ENCODE assay signal across 26 cellular contexts in the genomic region with DNA sequence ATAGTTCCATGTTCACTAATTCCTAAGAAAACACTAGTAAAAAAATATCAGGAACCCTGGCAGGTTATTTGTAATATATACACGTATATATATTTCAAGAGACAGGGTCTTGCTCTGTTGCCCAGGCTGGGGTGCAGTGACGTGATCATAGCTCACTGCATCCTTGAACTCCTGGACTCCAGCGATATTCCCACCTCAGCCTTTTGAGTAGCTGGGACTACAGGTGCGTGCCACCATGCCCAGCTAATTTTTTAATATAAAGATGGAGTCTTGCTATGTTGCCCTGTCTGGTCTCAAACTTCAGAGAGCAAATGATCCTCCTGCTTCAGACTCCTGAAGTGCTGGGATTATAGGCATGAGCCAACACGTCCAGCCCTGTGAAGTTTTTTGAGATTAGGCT. TPM values are rescaled to one million over a fixed set of nuclear protein-coding genes. Genes with fewer than 3 reads are reported as not detected.
DNase-seq lines count a peak whose midpoint lies in the region; ATAC-seq, FAIRE-seq and TF ChIP-seq lines count a peak whose summit lies in the region.
"Had no signal": no experiment of that assay in that cellular context is flagged by ENCODE, and none has a peak within 500 bp of the region (broad histone marks: within the 10 kb centered on the region; RNA-seq: fewer than 3 reads in every experiment).

No MANE protein-coding gene starts in this region.

- BruUV-seq in HepG2 (replicated peaks; lab: Mats Ljungman, UMichigan): no TSS peak

- H3K4me3 ChIP-seq in HepG2 (replicated peaks in 1 of 3; ENCODE audit: insufficient read depth in 1 of 3, low read depth in 2 of 3, low read length in 3 of 3) (no peak overlapping the region), right lobe of liver (no peak overlapping the region), lower lobe of right lung (peak overlapping the region; percentile 9)
- H3K4me3 ChIP-seq: BLaER1 treated with 17β-estradiol and CSF1 and Interleukin-3, amounts not matched to agents 10 nM and 100 nM had no signal

- no peaks in the 10 kb centered on the region for H3K27me3 Mint-ChIP-seq in WTC11 (ENCODE audit: low read depth)
- H3K27me3 Mint-ChIP-seq in activated CD4-positive, alpha-beta T cell treated with anti-CD3 and anti-CD28 coated beads, Interleukin-2, amount 10 ng/mL, durations not matched to agents 24 days and 14 days: no peaks in the 10 kb centered on the region
- H3K27me3 Mint-ChIP-seq in natural killer cell (ENCODE audit: low read depth in 2 of 2): peaks cover 8 to 12% of the 10 kb centered on the region in 2 donors
- H3K27me3 Mint-ChIP-seq: CD4-positive, alpha-beta T cell had no signal

- TF ChIP-seq CTCF in HepG2 (CRISPR knock-in tag; IDR thresholded peaks at IDR 0.05) (no peak), right lobe of liver (IDR thresholded peaks at IDR 0.05) (no peak), WTC11 (IDR thresholded peaks at IDR 0.05) (no peak), lower lobe of right lung (IDR thresholded peaks at IDR 0.05) (no peak), natural killer cell (IDR thresholded peaks at IDR 0.05) (no peak)

- DNase-seq in HepG2 (ENCODE audit: low spot score): no peak
- no peak for DNase-seq in right lobe of liver
- DNase-seq in WTC11 (ENCODE audit: low spot score): no peak
- DNase-seq in lower lobe of right lung: no peak
- no peak for DNase-seq in H54 (ENCODE audit: insufficient read length, low spot score)
- no peak for DNase-seq in activated CD4-positive, alpha-beta T cell treated with anti-CD3 and anti-CD28 coated beads, Interleukin-2, amount 10 ng/mL, durations not matched to agents 24 days and 14 days
- no peak for DNase-seq in natural killer cell
- no peak for DNase-seq in foreskin melanocyte
- DNase-seq: ACHN; AML-193; BE2C; CD4-positive, alpha-beta T cell; CD8-positive, alpha-beta memory T cell; DMS53; DMS79 treated with DMSO at 0.1 percent for 48 hours; GOT3; H9; HFFc6 had no signal

- H3K9me3 Mint-ChIP-seq in WTC11 (no peaks in the 10 kb centered on the region), natural killer cell (no peaks in the 10 kb centered on the region)
- H3K9me3 Mint-ChIP-seq in activated CD4-positive, alpha-beta T cell treated with anti-CD3 and anti-CD28 coated beads, Interleukin-2, amount 10 ng/mL, durations not matched to agents 24 days and 14 days: no peaks in the 10 kb centered on the region
- H3K9me3 Mint-ChIP-seq: CD14-positive monocyte; CD4-positive, alpha-beta T cell; H9; HFFc6 had no signal

- no peaks in the 10 kb centered on the region for H3K79me2 ChIP-seq in HepG2 (ENCODE audit: insufficient read depth, low read length)

- H3K27me3 ChIP-seq in HepG2 (ENCODE audit: control insufficient read depth in 1 of 2, insufficient read depth in 2 of 2, low read length in 2 of 2): peaks cover 2 to 4% of the 10 kb centered on the region in 2 experiments; a peak in 2 of 5 replicates
- H3K27me3 ChIP-seq in right lobe of liver: no peaks in the 10 kb centered on the region
- H3K27me3 ChIP-seq in lower lobe of right lung (ENCODE audit: low read depth): no peaks in the 10 kb centered on the region
- H3K27me3 ChIP-seq: BLaER1 treated with 17β-estradiol and CSF1 and Interleukin-3, amounts not matched to agents 10 nM and 100 nM had no signal

- FAIRE-seq in HepG2 (lab: Jason Lieb, UNC) (no peak), H54 (lab: Jason Lieb, UNC) (no peak)
- FAIRE-seq: A204.1, GM12892 had no signal

- H3K4me2 ChIP-seq in HepG2 (ENCODE audit: low read depth, low read length): no peak overlapping the region

- H3K4me1 ChIP-seq in HepG2 (ENCODE audit: insufficient read depth, low read length) (peaks cover 11% of the 10 kb centered on the region), right lobe of liver (no peaks in the 10 kb centered on the region), lower lobe of right lung (peaks cover 29% of the 10 kb centered on the region)
- H3K4me1 ChIP-seq: BE2C had no signal

- no peak overlapping the region for H3K9ac ChIP-seq in HepG2 (ENCODE audit: insufficient read depth, low read depth, low read length)
- H3K9ac ChIP-seq: BLaER1 treated with 17β-estradiol and CSF1 and Interleukin-3, amounts not matched to agents 10 nM and 100 nM had no signal

- ATAC-seq in HepG2 (no peak), right lobe of liver (no peak), WTC11 (no peak), lower lobe of right lung (no peak), natural killer cell (no peak)
- ATAC-seq: HCT116 had no signal

- intact Hi-C loops in HepG2 (cut with micrococcal nuclease; ENCODE audit: unreplicated experiment): no loop called here
- intact Hi-C loops in right lobe of liver (cut with DNase I): no loop called here
- intact Hi-C loops in lower lobe of right lung (cut with DNase I): no loop called here
- intact Hi-C loops in activated CD4-positive, alpha-beta T cell treated with anti-CD3 and anti-CD28 coated beads, Interleukin-2, amount 10 ng/mL, durations not matched to agents 24 days and 14 days (cut with micrococcal nuclease): no loop called here
- intact Hi-C loops in natural killer cell (cut with micrococcal nuclease): no loop called here

- H3K36me3 Mint-ChIP-seq in WTC11: no peaks in the 10 kb centered on the region
- H3K36me3 Mint-ChIP-seq in activated CD4-positive, alpha-beta T cell treated with anti-CD3 and anti-CD28 coated beads, Interleukin-2, amount 10 ng/mL, durations not matched to agents 24 days and 14 days (ENCODE audit: low read depth): no peaks in the 10 kb centered on the region
- H3K36me3 Mint-ChIP-seq in natural killer cell: no peaks in the 10 kb centered on the region
- H3K36me3 Mint-ChIP-seq: CD14-positive monocyte; CD8-positive, alpha-beta memory T cell had no signal

- 33% methylated on average over 5 of the region's 5 CpGs for WGBS in HepG2 (ENCODE audit: low lambda C conversion rate)
- WGBS in right lobe of liver (ENCODE audit: insufficient coverage, low coverage, low lambda C conversion rate, missing lambda C conversion rate): 66% methylated on average over 5 of the region's 5 CpGs

- no peaks in the 10 kb centered on the region for H4K20me1 ChIP-seq in HepG2 (ENCODE audit: insufficient read depth, low read length)
- H4K20me1 ChIP-seq: BLaER1 treated with 17β-estradiol and CSF1 and Interleukin-3, amounts not matched to agents 10 nM and 100 nM had no signal

- CTCF ChIA-PET in HepG2 (lab: Yijun Ruan, JAX; ENCODE audit: low intra/inter-chr PET ratio, low total read pairs): no interaction called here
- CTCF ChIA-PET in WTC11 (lab: Charles Lee): interaction anchor here (1.2 kb wide), 1 partner anchor 71 kb away, joined by 4 read pairs; no protein-coding TSS in a partner anchor

- no peak overlapping the region for H2AFZ ChIP-seq in HepG2 (ENCODE audit: low read length)

- TF ChIP-seq RAD21 in HepG2 (CRISPR knock-in tag; IDR thresholded peaks at IDR 0.05): no peak

- H3K27ac ChIP-seq in HepG2 (ENCODE audit: extremely low read length, insufficient read depth, low read length) (no peak overlapping the region), right lobe of liver (no peak overlapping the region), lower lobe of right lung (no peak overlapping the region)
- H3K27ac ChIP-seq: 22Rv1; BLaER1 treated with 17β-estradiol and CSF1 and Interleukin-3, amounts not matched to agents 10 nM and 100 nM had no signal

- H3K36me3 ChIP-seq in HepG2 (replicated peaks in 1 of 2; ENCODE audit: control insufficient read depth in 1 of 2, insufficient read depth in 2 of 2, low read length in 2 of 2) (no peaks in the 10 kb centered on the region), right lobe of liver (no peaks in the 10 kb centered on the region), lower lobe of right lung (peaks cover 15% of the 10 kb centered on the region)
- H3K36me3 ChIP-seq: BE2C; BLaER1 treated with 17β-estradiol and CSF1 and Interleukin-3, amounts not matched to agents 10 nM and 100 nM had no signal

- no peak for TF ChIP-seq EP300 in HepG2 (IDR thresholded peaks at IDR 0.05; ENCODE audit: low read depth in 2 of 2, low read length in 2 of 2)
- no peak for TF ChIP-seq EP300 in HepG2 (CRISPR knock-in tag; IDR thresholded peaks at IDR 0.05; ENCODE audit: borderline replicate concordance)

- POLR2A ChIA-PET in HepG2 (lab: Yijun Ruan, JAX) (no interaction called here), WTC11 (lab: Charles Lee) (no interaction called here)

- in situ Hi-C loops in HepG2 (cut with HindIII; ENCODE audit: extremely low pct_ligation_motif_present, low pct_unique_long_range_greater_than_20kb): no loop called here

- H3K4me3 Mint-ChIP-seq in WTC11: no peak overlapping the region
- H3K4me3 Mint-ChIP-seq in activated CD4-positive, alpha-beta T cell treated with anti-CD3 and anti-CD28 coated beads, Interleukin-2, amount 10 ng/mL, durations not matched to agents 24 days and 14 days: no peak overlapping the region
- no peak overlapping the region for H3K4me3 Mint-ChIP-seq in natural killer cell
- H3K4me3 Mint-ChIP-seq: CD14-positive monocyte; CD4-positive, alpha-beta T cell; CD8-positive, alpha-beta memory T cell; H9; HFFc6 had no signal

- H3K9me3 ChIP-seq in HepG2 (ENCODE audit: low read length) (no peaks in the 10 kb centered on the region), right lobe of liver (no peaks in the 10 kb centered on the region), lower lobe of right lung (no peaks in the 10 kb centered on the region)
- H3K9me3 ChIP-seq: BE2C; BLaER1 treated with 17β-estradiol and CSF1 and Interleukin-3, amounts not matched to agents 10 nM and 100 nM had no signal

- TF ChIP-seq POLR2A in HepG2 (IDR thresholded peaks at IDR 0.05; ENCODE audit: insufficient read depth in 1 of 2, low read depth in 2 of 2, low read length in 2 of 2): no peak
- no peak for TF ChIP-seq POLR2A in right lobe of liver (IDR thresholded peaks at IDR 0.05)
- TF ChIP-seq POLR2A in H54 (IDR thresholded peaks at IDR 0.05; ENCODE audit: low read depth, low read length): no peak

- no peak overlapping the region for H3K27ac Mint-ChIP-seq in WTC11
- no peak overlapping the region for H3K27ac Mint-ChIP-seq in activated CD4-positive, alpha-beta T cell treated with anti-CD3 and anti-CD28 coated beads, Interleukin-2, amount 10 ng/mL, durations not matched to agents 24 days and 14 days
- H3K27ac Mint-ChIP-seq in natural killer cell: no peak overlapping the region
- H3K27ac Mint-ChIP-seq: CD4-positive, alpha-beta T cell; CD8-positive, alpha-beta memory T cell; HFFc6 had no signal

- H3K4me1 Mint-ChIP-seq in WTC11: no peaks in the 10 kb centered on the region
- peaks cover 15% of the 10 kb centered on the region for H3K4me1 Mint-ChIP-seq in activated CD4-positive, alpha-beta T cell treated with anti-CD3 and anti-CD28 coated beads, Interleukin-2, amount 10 ng/mL, durations not matched to agents 24 days and 14 days
- peaks cover 5 to 7% of the 10 kb centered on the region in 2 donors for H3K4me1 Mint-ChIP-seq in natural killer cell
- H3K4me1 Mint-ChIP-seq: H9 had no signal

RNA-seq across cellular contexts. Expression of gene GPRC5A, which starts 16.2 kb away (rescaled TPM):
- 0.24 and 0.27 TPM in 2 replicates for total RNA-seq in HepG2 (2016; rRNA removed; fragmentation: Illumina TruSeq; extraction: Trizol)
- 0.18 TPM in 1 of 2 replicates, not detected in the other for total RNA-seq in HepG2 (2016; cell fraction: cytosol; rRNA removed; fragmentation: Illumina TruSeq; extraction: Trizol; ENCODE audit: low read depth)
- 0.18 and 0.80 TPM in 2 replicates for total RNA-seq in HepG2 (2016; cell fraction: insoluble cytoplasmic fraction; rRNA removed; fragmentation: Illumina TruSeq; extraction: Trizol)
- 0.06 and 0.07 TPM in 2 replicates for total RNA-seq in HepG2 (2016; cell fraction: membrane; rRNA removed; fragmentation: Illumina TruSeq; extraction: Trizol)
- total RNA-seq in HepG2 (2016; cell fraction: nucleus; rRNA removed; fragmentation: Illumina TruSeq; extraction: Trizol): 0.63 and 1.0 TPM in 2 replicates
- 3.0 and 3.3 TPM in 2 replicates for polyA plus RNA-seq in HepG2 (2011; rRNA removed)
- 3.3 TPM in 2 replicates for polyA plus RNA-seq in HepG2 (2011; cell fraction: cytosol; rRNA removed)
- polyA plus RNA-seq in HepG2 (2011; cell fraction: nucleus; rRNA removed): 1.1 and 1.2 TPM in 2 replicates
- polyA plus RNA-seq in HepG2 (2012): 0.38 and 0.91 TPM in 2 replicates
- polyA plus RNA-seq in HepG2 (2016; cell fraction: cytosol; fragmentation: Illumina TruSeq; extraction: Trizol; ENCODE audit: low read depth): 0.05 and 0.16 TPM in 2 replicates
- 0.49 and 0.73 TPM in 2 replicates for polyA plus RNA-seq in HepG2 (2016; cell fraction: insoluble cytoplasmic fraction; fragmentation: Illumina TruSeq; extraction: Trizol; ENCODE audit: low read depth)
- polyA plus RNA-seq in HepG2 (2016; cell fraction: membrane; fragmentation: Illumina TruSeq; extraction: Trizol; ENCODE audit: low read depth): 0.24 and 0.27 TPM in 2 replicates
- polyA plus RNA-seq in HepG2 (2016; cell fraction: nucleus; fragmentation: Illumina TruSeq; extraction: Trizol; ENCODE audit: insufficient read depth, low read depth): 1.00 and 1.3 TPM in 2 replicates
- polyA minus RNA-seq in HepG2 (2011; rRNA and poly(A)+ RNA removed; ENCODE audit: low replicate concordance): 20.8 and 1,453 TPM in 2 replicates
- polyA minus RNA-seq in HepG2 (2011; cell fraction: cytosol; rRNA and poly(A)+ RNA removed): 2.6 and 2.8 TPM in 2 replicates
- 1.1 and 1.4 TPM in 2 replicates for polyA minus RNA-seq in HepG2 (2011; cell fraction: nucleus; rRNA and poly(A)+ RNA removed)
- under 1 TPM; 0.35 to 0.80 (median 0.44) TPM for total RNA-seq in right lobe of liver
- 1.1 to 1.3 TPM (median 1.3 TPM) in 3 replicates for total RNA-seq in WTC11 (2021)
- total RNA-seq in lower lobe of right lung: 482 TPM
- not detected in 2 replicates for total RNA-seq in activated CD4-positive, alpha-beta T cell treated with anti-CD3 and anti-CD28 coated beads, Interleukin-2, amount 10 ng/mL, durations not matched to agents 24 days and 14 days
- under 1 TPM in 2 of 3 donors, not detected in 1; 0.09 to 0.28 TPM for total RNA-seq in natural killer cell
- total RNA-seq: CD8-positive, alpha-beta memory T cell had no signal
- polyA plus RNA-seq: CD14-positive monocyte; CD8-positive, alpha-beta memory T cell had no signal

RNA-seq across cellular contexts. Expression of gene GPRC5D, which starts 44.4 kb away (rescaled TPM):
- total RNA-seq in HepG2 (2016; rRNA removed; fragmentation: Illumina TruSeq; extraction: Trizol) (not detected in 2 replicates), right lobe of liver (not detected), WTC11 (2021) (0.33 TPM in 1 of 3 replicates, not detected in the others), lower lobe of right lung (not detected), natural killer cell (1 to 10 TPM in 1 of 3 donors, not detected in 2; 5.5 TPM)
- total RNA-seq in HepG2 (2016; cell fraction: cytosol; rRNA removed; fragmentation: Illumina TruSeq; extraction: Trizol; ENCODE audit: low read depth): not detected in 2 replicates
- not detected in 2 replicates for total RNA-seq in HepG2 (2016; cell fraction: insoluble cytoplasmic fraction; rRNA removed; fragmentation: Illumina TruSeq; extraction: Trizol)
- total RNA-seq in HepG2 (2016; cell fraction: membrane; rRNA removed; fragmentation: Illumina TruSeq; extraction: Trizol): not detected in 2 replicates
- total RNA-seq in HepG2 (2016; cell fraction: nucleus; rRNA removed; fragmentation: Illumina TruSeq; extraction: Trizol): not detected in 2 replicates
- polyA plus RNA-seq in HepG2 (2011; rRNA removed): not detected in 2 replicates
- polyA plus RNA-seq in HepG2 (2011; cell fraction: cytosol; rRNA removed): 0.12 TPM in 1 of 2 replicates, not detected in the other
- not detected in 2 replicates for polyA plus RNA-seq in HepG2 (2011; cell fraction: nucleus; rRNA removed)
- 0.31 and 0.55 TPM in 2 replicates for polyA plus RNA-seq in HepG2 (2012)
- not detected in 2 replicates for polyA plus RNA-seq in HepG2 (2016; cell fraction: cytosol; fragmentation: Illumina TruSeq; extraction: Trizol; ENCODE audit: low read depth)
- not detected in 2 replicates for polyA plus RNA-seq in HepG2 (2016; cell fraction: insoluble cytoplasmic fraction; fragmentation: Illumina TruSeq; extraction: Trizol; ENCODE audit: low read depth)
- not detected in 2 replicates for polyA plus RNA-seq in HepG2 (2016; cell fraction: membrane; fragmentation: Illumina TruSeq; extraction: Trizol; ENCODE audit: low read depth)
- not detected in 2 replicates for polyA plus RNA-seq in HepG2 (2016; cell fraction: nucleus; fragmentation: Illumina TruSeq; extraction: Trizol; ENCODE audit: insufficient read depth, low read depth)
- polyA minus RNA-seq in HepG2 (2011; rRNA and poly(A)+ RNA removed; ENCODE audit: low replicate concordance): not detected in 2 replicates
- polyA minus RNA-seq in HepG2 (2011; cell fraction: cytosol; rRNA and poly(A)+ RNA removed): not detected in 2 replicates
- not detected in 2 replicates for polyA minus RNA-seq in HepG2 (2011; cell fraction: nucleus; rRNA and poly(A)+ RNA removed)
- total RNA-seq in activated CD4-positive, alpha-beta T cell treated with anti-CD3 and anti-CD28 coated beads, Interleukin-2, amount 10 ng/mL, durations not matched to agents 24 days and 14 days: not detected in 2 replicates
- total RNA-seq: CD4-positive, alpha-beta T cell; CD8-positive, alpha-beta memory T cell; Daoy; G401; H9; HFFc6 had no signal
- polyA plus RNA-seq: CD14-positive monocyte had no signal

Comparison
In these comparisons a context has a peak if more than half of its experiments do, and no peak if none do; other contexts are left out.
1. RNA of gene GPRC5A, which starts 16.2 kb away (total RNA-seq): 482 TPM in lower lobe of right lung (single experiment); 1.1 to 1.3 TPM in WTC11, 0.35 to 0.80 TPM in right lobe of liver, 0.09 to 0.28 TPM in natural killer cell, 0.06 to 1.0 TPM in HepG2 and not detected in activated CD4-positive, alpha-beta T cell treated with anti-CD3 and anti-CD28 coated beads, Interleukin-2, amount 10 ng/mL, durations not matched to agents 24 days and 14 days; every median in the first group is over 100 times any median in the second.
2. Of the 50 proteins assayed by ChIP-seq in both HepG2 and WTC11: peak only in HepG2: none; only in WTC11: none; in both: ZNF121; in neither: 49.